26 cellular contexts compared by ENCODE assay signal in the genomic region with DNA sequence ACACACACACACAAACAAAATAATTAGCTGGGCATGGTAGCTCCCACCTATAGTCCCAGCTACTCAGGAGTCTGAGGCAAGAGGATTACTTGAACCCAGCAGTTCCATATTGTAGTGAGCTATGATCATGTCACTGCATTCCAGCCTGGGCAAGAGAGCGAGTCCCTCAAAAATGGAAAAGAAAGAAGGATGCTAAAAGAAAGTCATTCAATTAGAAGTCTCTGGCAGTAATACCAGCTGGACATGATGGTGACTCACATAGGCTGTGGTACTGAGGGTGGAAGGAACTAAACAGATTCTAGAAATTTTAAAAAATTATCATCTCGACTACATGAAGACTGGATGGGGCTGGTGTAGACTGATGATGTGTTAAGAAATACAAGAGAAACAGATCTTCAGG.
"Had no signal": no experiment of that assay in that cellular context is flagged by ENCODE, and none has a peak within 500 bp of the region (broad histone marks: within the 10 kb centered on the region; RNA-seq: fewer than 3 reads in every experiment).

No MANE protein-coding gene starts in this region.

- H3K27ac ChIP-seq: ascending aorta, brain microvascular endothelial cell, SK-N-MC, VCaP had no signal

- H3K4me1 ChIP-seq: ascending aorta had no signal

- H3K27me3 Mint-ChIP-seq: activated CD8-positive, alpha-beta T cell treated with anti-CD3 and anti-CD28 coated beads for 36 hours; activated naive CD8-positive, alpha-beta T cell treated with anti-CD3 and anti-CD28 coated beads, Interleukin-2, amount 50 U/mL, for 24 hours; T-cell had no signal

- H3K36me3 Mint-ChIP-seq: activated naive CD4-positive, alpha-beta T cell treated with anti-CD3 and anti-CD28 coated beads, Interleukin-2, amount 50 U/mL, for 72 hours; T-cell had no signal

- DNase-seq: activated CD4-positive, alpha-beta T cell treated with anti-CD3 and anti-CD28 coated beads, Interleukin-2, amount 50 U/mL, for 1 hour; activated CD4-positive, CD25-positive, alpha-beta regulatory T cell; activated CD8-positive, alpha-beta memory T cell treated with anti-CD3 and anti-CD28 coated beads, Interleukin-2, amount 50 U/mL, for 4 hours; activated CD8-positive, alpha-beta T cell treated with anti-CD3 and anti-CD28 coated beads for 36 hours; activated effector memory CD4-positive, alpha-beta T cell treated with anti-CD3 and anti-CD28 coated beads, Interleukin-2, amount 50 U/mL, for 16 hours; activated naive CD4-positive, alpha-beta T cell treated with Interleukin-2 at 50 U/mL for 16 hours; activated naive CD8-positive, alpha-beta T cell treated with anti-CD3 and anti-CD28 coated beads, Interleukin-2, amount 50 U/mL, for 24 hours; amniotic stem cell; brain microvascular endothelial cell; cerebellar nuclear complex; Kasumi-1; KBM-7; NCI-H1092; NCI-H1436 treated with DMSO at 0.1 percent for 48 hours; NCI-H187; NCI-H2081; NCI-H510A treated with DMSO at 0.1 percent for 48 hours; RPMI8226; T-cell; T-helper 2 cell; T1000 had no signal

- H3K4me3 Mint-ChIP-seq: activated CD8-positive, alpha-beta T cell treated with anti-CD3 and anti-CD28 coated beads for 36 hours; activated naive CD8-positive, alpha-beta T cell treated with anti-CD3 and anti-CD28 coated beads, Interleukin-2, amount 50 U/mL, for 24 hours; T-cell had no signal

- H3K27ac Mint-ChIP-seq: activated CD8-positive, alpha-beta T cell treated with anti-CD3 and anti-CD28 coated beads for 36 hours; activated naive CD4-positive, alpha-beta T cell treated with anti-CD3 and anti-CD28 coated beads, Interleukin-2, amount 50 U/mL, for 72 hours; activated naive CD8-positive, alpha-beta T cell treated with anti-CD3 and anti-CD28 coated beads, Interleukin-2, amount 50 U/mL, for 24 hours; T-cell had no signal

- H3K9me3 ChIP-seq: ascending aorta had no signal

- H3K4me1 Mint-ChIP-seq: activated naive CD8-positive, alpha-beta T cell treated with anti-CD3 and anti-CD28 coated beads, Interleukin-2, amount 50 U/mL, for 24 hours; T-cell had no signal

- ATAC-seq: activated CD8-positive, alpha-beta T cell treated with anti-CD3 and anti-CD28 coated beads for 36 hours; activated naive CD4-positive, alpha-beta T cell treated with anti-CD3 and anti-CD28 coated beads, Interleukin-2, amount 50 U/mL, for 72 hours; activated naive CD8-positive, alpha-beta T cell treated with anti-CD3 and anti-CD28 coated beads, Interleukin-2, amount 50 U/mL, for 24 hours; Right ventricle myocardium inferior; T-cell had no signal

- H3K36me3 ChIP-seq: ascending aorta, brain microvascular endothelial cell had no signal

- H3K27me3 ChIP-seq: ascending aorta, brain microvascular endothelial cell had no signal

- H3K4me3 ChIP-seq: ascending aorta, SK-N-MC had no signal
